2 cellular contexts compared by ENCODE assay signal in the genomic region with DNA sequence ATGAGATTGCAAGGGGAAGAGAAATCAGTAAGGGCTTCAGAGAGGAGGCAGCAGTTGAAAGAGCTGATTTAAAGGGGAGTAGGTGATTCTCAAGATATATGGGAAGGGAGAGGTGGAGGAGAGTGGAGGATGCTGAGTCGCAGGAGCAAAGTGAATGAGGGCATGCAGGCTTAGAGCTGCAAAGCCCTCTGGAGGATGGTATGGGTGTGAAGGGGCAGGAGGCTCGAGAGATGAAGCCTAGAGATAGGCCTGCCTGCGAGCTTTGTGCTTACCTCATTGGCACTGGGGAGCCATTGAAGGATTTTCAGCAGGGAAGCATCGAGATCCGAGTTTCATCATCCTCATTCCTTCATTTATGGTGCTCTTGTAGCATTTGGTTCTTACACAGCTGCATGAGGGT.
TF ChIP-seq lines count a peak whose summit lies in the region.

No MANE protein-coding gene starts in this region.

TF ChIP-seq in SK-N-SH, 30 proteins besides CTCF, POLR2A, EP300 and RAD21:
- no peak for TF ChIP-seq TCF12 (IDR thresholded peaks at IDR 0.05)
- no peak for TF ChIP-seq GATA2 (CRISPR knock-in tag; IDR thresholded peaks at IDR 0.05)
- TF ChIP-seq RCOR1 (IDR thresholded peaks at IDR 0.05; ENCODE audit: low read length), result no peak
- TF ChIP-seq SMC3 (IDR thresholded peaks at IDR 0.05; ENCODE audit: low read depth, low read length), result no peak
- TF ChIP-seq RFX5 (IDR thresholded peaks at IDR 0.05; ENCODE audit: low read length), result no peak
- TF ChIP-seq TEAD4 (IDR thresholded peaks at IDR 0.05; ENCODE audit: borderline replicate concordance, insufficient read depth), result no peak
- TF ChIP-seq YY1 (IDR thresholded peaks at IDR 0.05; ENCODE audit: low read depth), result no peak
- no peak for TF ChIP-seq POLR2AphosphoS5 (IDR thresholded peaks at IDR 0.05; ENCODE audit: low read depth, low read length)
- no peak for TF ChIP-seq TAF1 (IDR thresholded peaks at IDR 0.05; ENCODE audit: borderline replicate concordance, low read depth, low read length)
- no peak for TF ChIP-seq SIN3A (IDR thresholded peaks at IDR 0.05; ENCODE audit: borderline replicate concordance, low read depth, low read length)
- no peak for TF ChIP-seq MEF2A (IDR thresholded peaks at IDR 0.05; ENCODE audit: borderline replicate concordance, low read depth)
- TF ChIP-seq, protein P1, sequence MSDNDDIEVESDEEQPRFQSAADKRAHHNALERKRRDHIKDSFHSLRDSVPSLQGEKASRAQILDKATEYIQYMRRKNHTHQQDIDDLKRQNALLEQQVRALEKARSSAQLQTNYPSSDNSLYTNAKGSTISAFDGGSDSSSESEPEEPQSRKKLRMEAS (IDR thresholded peaks at IDR 0.05; ENCODE audit: low read depth), result no peak
- TF ChIP-seq ZBTB33 (IDR thresholded peaks at IDR 0.05; ENCODE audit: borderline replicate concordance, low read depth), result no peak
- TF ChIP-seq, protein P2, sequence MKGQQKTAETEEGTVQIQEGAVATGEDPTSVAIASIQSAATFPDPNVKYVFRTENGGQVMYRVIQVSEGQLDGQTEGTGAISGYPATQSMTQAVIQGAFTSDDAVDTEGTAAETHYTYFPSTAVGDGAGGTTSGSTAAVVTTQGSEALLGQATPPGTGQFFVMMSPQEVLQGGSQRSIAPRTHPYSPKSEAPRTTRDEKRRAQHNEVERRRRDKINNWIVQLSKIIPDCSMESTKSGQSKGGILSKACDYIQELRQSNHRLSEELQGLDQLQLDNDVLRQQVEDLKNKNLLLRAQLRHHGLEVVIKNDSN (IDR thresholded peaks at IDR 0.05; ENCODE audit: borderline replicate concordance, low read depth), result no peak
- no peak for TF ChIP-seq NFIC (IDR thresholded peaks at IDR 0.05; ENCODE audit: borderline replicate concordance)
- no peak for TF ChIP-seq MXI1 (IDR thresholded peaks at IDR 0.05; ENCODE audit: low read depth, low read length)
- no peak for TF ChIP-seq FOSL2 (IDR thresholded peaks at IDR 0.05; ENCODE audit: borderline replicate concordance, low read depth)
- TF ChIP-seq NRF1 (IDR thresholded peaks at IDR 0.05; ENCODE audit: low read depth, low read length), result no peak
- no peak for TF ChIP-seq EZH2phosphoT487 (IDR thresholded peaks at IDR 0.05; ENCODE audit: borderline replicate concordance, low read depth)
- TF ChIP-seq JUND (IDR thresholded peaks at IDR 0.05), result no peak

TF ChIP-seq in K562, 482 proteins besides CTCF, POLR2A, EP300 and RAD21:
- TF ChIP-seq ZFP36 (IDR thresholded peaks at IDR 0.05; ENCODE audit: low read depth, low read length, partially characterized antibody) (peak; percentile 57), ZBTB2 (IDR thresholded peaks at IDR 0.05) (no peak), FOXK2 (conservative IDR thresholded peaks at IDR 0.05 in 1 of 2, IDR thresholded peaks at IDR 0.05 in 1 of 2; ENCODE audit: low read depth in 2 of 2) (no peak), CEBPG (CRISPR knock-in tag; IDR thresholded peaks at IDR 0.05) (0 out of 2 replicates have a peak, but pooled peaks have one; percentile 23), CEBPG (tag; conservative IDR thresholded peaks at IDR 0.05 in 1 of 2, IDR thresholded peaks at IDR 0.05 in 1 of 2) (no peak), ARID3A (IDR thresholded peaks at IDR 0.05; ENCODE audit: borderline replicate concordance, low read depth, low read length) (no peak)
